1 cellular context compared by ENCODE assay signal in the genomic region with DNA sequence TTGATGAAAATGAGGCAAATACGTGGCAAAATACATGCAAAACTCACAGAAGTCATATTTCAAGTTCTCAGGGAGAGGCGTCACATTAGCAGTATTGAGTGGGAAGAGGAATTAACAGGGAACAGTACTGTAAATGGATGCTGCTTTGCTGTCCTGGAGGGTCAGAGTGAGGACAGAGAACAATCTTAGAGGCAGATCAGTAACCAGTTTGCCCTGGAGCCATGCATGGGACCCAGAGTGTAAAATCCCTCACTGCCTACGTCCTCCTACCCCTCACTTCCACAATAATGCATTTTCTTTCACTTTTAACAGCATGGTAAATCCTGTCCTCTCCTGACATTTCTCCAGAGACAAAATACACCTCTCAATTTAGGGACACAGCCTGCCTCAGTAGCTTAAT.
TF ChIP-seq lines count a peak whose summit lies in the region.

No MANE protein-coding gene starts in this region.

TF ChIP-seq in SK-N-SH, 30 proteins besides CTCF, POLR2A, EP300 and RAD21:
- no peak for TF ChIP-seq FOSL2 (IDR thresholded peaks at IDR 0.05; ENCODE audit: borderline replicate concordance, low read depth)
- no peak for TF ChIP-seq MXI1 (IDR thresholded peaks at IDR 0.05; ENCODE audit: low read depth, low read length)
- peak; percentile 57 for TF ChIP-seq GATA2 (CRISPR knock-in tag; IDR thresholded peaks at IDR 0.05)
- 0 out of 2 replicates have a peak, but pooled peaks have one; percentile 8 for TF ChIP-seq RCOR1 (IDR thresholded peaks at IDR 0.05; ENCODE audit: low read length)
